11 cellular contexts compared by ENCODE assay signal in genomic region chr6:125913864-125914351, GRCh38. TPM values are rescaled to one million over a fixed set of nuclear protein-coding genes. Genes with fewer than 3 reads are reported as not detected.
DNase-seq lines count a peak whose midpoint lies in the region; ATAC-seq and TF ChIP-seq lines count a peak whose summit lies in the region.
"Had no signal": no experiment of that assay in that cellular context is flagged by ENCODE, and none has a peak within 500 bp of the region (broad histone marks: within the 10 kb centered on the region; RNA-seq: fewer than 3 reads in every experiment).

No MANE protein-coding gene starts in this region.

- no peaks in the 10 kb centered on the region for H3K27me3 Mint-ChIP-seq in activated CD8-positive, alpha-beta memory T cell treated with anti-CD3 and anti-CD28 coated beads, Interleukin-2, amount 10 ng/mL, durations not matched to agents 7 days and 5 days

- TF ChIP-seq POLR2A in esophagus muscularis mucosa (IDR thresholded peaks at IDR 0.05; ENCODE audit: low read depth), result no peak

- H3K4me1 ChIP-seq in mucosa of descending colon (ENCODE audit: low read depth) (peaks cover 17% of the 10 kb centered on the region), esophagus muscularis mucosa (peaks cover 0 to 10% (median 2%) of the 10 kb centered on the region in 4 donors)

- intact Hi-C loops in mucosa of descending colon (cut with DNase I, micrococcal nuclease), result no loop called here
- intact Hi-C loops in esophagus muscularis mucosa (cut with DNase I), result no loop called here

- CTCF ChIA-PET in activated CD8-positive, alpha-beta memory T cell treated with anti-CD3 and anti-CD28 coated beads, Interleukin-2, amount 10 ng/mL, durations not matched to agents 7 days and 5 days (lab: Charles Lee), result interaction anchor here (1.6 to 6.8 kb wide), 2 partner anchors 8 to 42 kb away, joined by 6 to 39 read pairs; partner anchors contain the start of gene HINT3

- no peak overlapping the region for H3K4me3 Mint-ChIP-seq in activated CD8-positive, alpha-beta memory T cell treated with anti-CD3 and anti-CD28 coated beads, Interleukin-2, amount 10 ng/mL, durations not matched to agents 7 days and 5 days

- no peak overlapping the region for H3K27ac ChIP-seq in esophagus muscularis mucosa (replicated peaks in 1 of 4)

- TF ChIP-seq EP300 in esophagus muscularis mucosa (IDR thresholded peaks at IDR 0.05), result no peak

- H3K4me3 ChIP-seq in cardiac fibroblast (replicated peaks in 1 of 2; ENCODE audit: low read depth in 2 of 2, low read length in 2 of 2), result no peak overlapping the region
- no peak overlapping the region for H3K4me3 ChIP-seq in mucosa of descending colon
- H3K4me3 ChIP-seq in esophagus muscularis mucosa, result no peak overlapping the region

- H3K9me3 ChIP-seq in mucosa of descending colon (no peaks in the 10 kb centered on the region), esophagus muscularis mucosa (no peaks in the 10 kb centered on the region)

- H3K36me3 Mint-ChIP-seq in activated CD8-positive, alpha-beta memory T cell treated with anti-CD3 and anti-CD28 coated beads, Interleukin-2, amount 10 ng/mL, durations not matched to agents 7 days and 5 days, result peaks cover 45% of the 10 kb centered on the region

- DNase-seq in AG20443 (ENCODE audit: low spot score) (peak; percentile 77), NCI-H2196 treated with DMSO at 0.1 percent for 48 hours (lab: John Stamatoyannopoulos, UW; ENCODE audit: unreplicated experiment) (peak; percentile 9), cardiac fibroblast (ENCODE audit: low read depth in 2 of 2) (peak; percentile 87 to 94), mucosa of descending colon (peak in 1 of 3 donors; percentile 82), amygdala (lab: John Stamatoyannopoulos, UW) (no peak), esophagus muscularis mucosa (ENCODE audit: extremely low spot score) (no peak)
- DNase-seq in activated CD8-positive, alpha-beta memory T cell treated with anti-CD3 and anti-CD28 coated beads, Interleukin-2, amount 10 ng/mL, durations not matched to agents 7 days and 5 days, result no peak
- no peak for DNase-seq in NK-92 treated with Interleukin-12 subunit alpha and Interleukin-12 subunit beta, amount 100 ng/mL, for 24 hours (lab: John Stamatoyannopoulos, UW)
- DNase-seq: activated T-cell treated with anti-CD3 and anti-CD28 coated beads, Interleukin-2, amount 50 U/mL, for 48 hours; DMS153; NCI-H1105 treated with DMSO at 0.1 percent for 48 hours had no signal

- H3K27ac Mint-ChIP-seq in activated CD8-positive, alpha-beta memory T cell treated with anti-CD3 and anti-CD28 coated beads, Interleukin-2, amount 10 ng/mL, durations not matched to agents 7 days and 5 days, result no peak overlapping the region

- H3K9me3 Mint-ChIP-seq in activated CD8-positive, alpha-beta memory T cell treated with anti-CD3 and anti-CD28 coated beads, Interleukin-2, amount 10 ng/mL, durations not matched to agents 7 days and 5 days (ENCODE audit: low read depth), result no peaks in the 10 kb centered on the region

- ATAC-seq in mucosa of descending colon, result peak; percentile 86
- no peak for ATAC-seq in activated CD8-positive, alpha-beta memory T cell treated with anti-CD3 and anti-CD28 coated beads, Interleukin-2, amount 10 ng/mL, durations not matched to agents 7 days and 5 days

- peaks cover 27% of the 10 kb centered on the region for H3K4me1 Mint-ChIP-seq in activated CD8-positive, alpha-beta memory T cell treated with anti-CD3 and anti-CD28 coated beads, Interleukin-2, amount 10 ng/mL, durations not matched to agents 7 days and 5 days

- 68% methylated on average over 5 of the region's 5 CpGs for WGBS in esophagus muscularis mucosa

- TF ChIP-seq CTCF in cardiac fibroblast (IDR thresholded peaks at IDR 0.05; ENCODE audit: low read depth, low read length), result no peak
- no peak for TF ChIP-seq CTCF in mucosa of descending colon (IDR thresholded peaks at IDR 0.05)
- no peak for TF ChIP-seq CTCF in esophagus muscularis mucosa (IDR thresholded peaks at IDR 0.05)

- no peaks in the 10 kb centered on the region for H3K36me3 ChIP-seq in mucosa of descending colon (ENCODE audit: low read depth)
- H3K36me3 ChIP-seq in esophagus muscularis mucosa, result peaks cover 0 to 48% (median 22%) of the 10 kb centered on the region in 4 donors

- no peaks in the 10 kb centered on the region for H3K27me3 ChIP-seq in esophagus muscularis mucosa

RNA-seq across cellular contexts. Expression of gene HINT3, which starts 42.7 kb away (rescaled TPM):
- 10 to 100 TPM; 23.2 to 32.9 (median 23.2) TPM for total RNA-seq in mucosa of descending colon
- total RNA-seq in activated CD8-positive, alpha-beta memory T cell treated with anti-CD3 and anti-CD28 coated beads, Interleukin-2, amount 10 ng/mL, durations not matched to agents 7 days and 5 days, result 1 to 10 TPM; 8.7 to 9.3 TPM
- 10 to 100 TPM; 33.8 to 49.3 (median 35.8) TPM for total RNA-seq in esophagus muscularis mucosa

Comparison
In these comparisons a context has a peak if more than half of its experiments do, and no peak if none do; other contexts are left out.
1. DNase-seq: peak in AG20443 (single experiment), NCI-H2196 treated with DMSO at 0.1 percent for 48 hours (single experiment) and cardiac fibroblast (2 of 2); none in amygdala (0 of 56), activated CD8-positive, alpha-beta memory T cell treated with anti-CD3 and anti-CD28 coated beads, Interleukin-2, amount 10 ng/mL, durations not matched to agents 7 days and 5 days (single experiment), NK-92 treated with Interleukin-12 subunit alpha and Interleukin-12 subunit beta, amount 100 ng/mL, for 24 hours (single experiment) and esophagus muscularis mucosa (single experiment).